Comparison of ENCODE assay signal across 1 cellular context in genomic region chr5:33129309-33129708, GRCh38.
TF ChIP-seq lines count a peak whose summit lies in the region.

No MANE protein-coding gene starts in this region.

TF ChIP-seq in HepG2, 621 proteins besides CTCF, POLR2A, EP300 and RAD21 (continued from another document):
- TF ChIP-seq PRDM4 (CRISPR knock-in tag; IDR thresholded peaks at IDR 0.05; ENCODE audit: borderline replicate concordance) (no peak), PRMT3 (CRISPR knock-in tag; IDR thresholded peaks at IDR 0.05; ENCODE audit: borderline replicate concordance, low read depth) (no peak)
